Comparison of ENCODE assay signal across 1 cellular context in genomic region chr11:116232364-116232801, GRCh38.
TF ChIP-seq lines count a peak whose summit lies in the region.

No MANE protein-coding gene starts in this region.

TF ChIP-seq in HEK293, 187 proteins besides CTCF, POLR2A, EP300 and RAD21 (continued from another document):
- TF ChIP-seq PRDM6 (tag by site-specific recombination; IDR thresholded peaks at IDR 0.05) (peak; percentile 75), ZNF23 (tag by site-specific recombination; IDR thresholded peaks at IDR 0.05; ENCODE audit: borderline replicate concordance) (no peak), GLI4 (tag by site-specific recombination; IDR thresholded peaks at IDR 0.05) (no peak), ZBTB1 (tag by site-specific recombination; IDR thresholded peaks at IDR 0.05) (0 out of 2 replicates have a peak, but pooled peaks have one; percentile 23)
